ENCODE assay signal across 1 cellular context in the genomic region with DNA sequence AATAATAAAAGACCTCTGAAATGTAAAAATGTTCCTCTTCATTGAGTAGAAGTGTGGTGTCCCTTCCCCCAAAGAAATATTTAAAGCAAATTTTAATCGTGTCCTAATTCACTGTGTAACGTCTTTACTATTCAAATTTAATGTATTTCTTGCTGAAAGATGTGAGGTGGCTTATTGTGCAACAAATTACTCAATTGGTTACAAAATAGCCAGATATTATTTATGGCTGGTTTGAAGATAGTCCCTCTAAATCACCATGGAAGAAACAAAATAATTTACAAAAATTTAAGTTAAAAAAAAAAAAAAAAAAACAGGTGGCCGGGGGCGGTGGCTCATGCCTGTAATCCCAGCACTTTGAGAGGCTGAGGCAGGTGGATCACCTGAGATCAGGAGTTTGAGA. TPM values are rescaled to one million over a fixed set of nuclear protein-coding genes. Genes with fewer than 3 reads are reported as not detected.
"Had no signal": no experiment of that assay in that cellular context is flagged by ENCODE, and none has a peak within 500 bp of the region (broad histone marks: within the 10 kb centered on the region; RNA-seq: fewer than 3 reads in every experiment).

No MANE protein-coding gene starts in this region.

RNA-seq across cellular contexts. Expression of a gene that starts 43.7 kb away (rescaled TPM):
- total RNA-seq: T-helper 17 cell had no signal
